ENCODE assay signal across 17 cellular contexts in the genomic region with DNA sequence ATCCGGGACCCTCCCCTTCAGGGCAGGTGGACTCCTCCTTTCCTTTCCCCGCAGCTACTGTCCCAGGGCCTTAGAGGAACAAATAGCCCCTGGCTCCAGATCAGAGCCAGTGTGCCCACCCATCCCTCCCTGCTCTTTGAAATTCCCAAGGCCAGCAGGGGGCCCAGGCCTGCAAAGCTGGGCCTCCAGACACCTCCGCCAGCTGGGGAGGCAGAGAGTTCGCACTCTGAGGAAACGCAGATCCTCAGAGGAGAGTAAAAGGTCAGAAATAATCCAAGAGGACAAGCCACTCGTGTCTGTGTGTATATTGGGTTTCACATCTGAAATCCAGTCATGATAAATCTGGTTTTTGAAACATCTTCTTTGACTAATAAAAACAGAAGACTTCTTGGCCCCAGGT. TPM values are rescaled to one million over a fixed set of nuclear protein-coding genes. Genes with fewer than 3 reads are reported as not detected.
"Had no signal": no experiment of that assay in that cellular context is flagged by ENCODE, and none has a peak within 500 bp of the region (broad histone marks: within the 10 kb centered on the region; RNA-seq: fewer than 3 reads in every experiment).

No MANE protein-coding gene starts in this region.

- H3K27ac Mint-ChIP-seq: activated CD4-positive, alpha-beta T cell treated with anti-CD3 and anti-CD28 coated beads, Interleukin-2, amount 10 ng/mL, durations not matched to agents 7 days and 5 days; activated naive CD8-positive, alpha-beta T cell treated with anti-CD3 and anti-CD28 coated beads, Interleukin-2, amount 10 ng/mL, durations not matched to agents 7 days and 5 days; activated T-helper 1 cell treated with anti-CD3 and anti-CD28 coated beads, Interleukin-12 subunit alpha, Interleukin-12 subunit beta, Interleukin-2, Interleukin-4 antibody, amounts not matched to agents 30 ng/mL and 10 ng/mL and 1 ng/mL, durations not matched to agents 14 hours and 24 hours and 36 hours; dendritic cell treated with granulocyte-macrophage colony-stimulating factor and Interleukin-4, amounts not matched to agents 40 ng/mL and 50 ng/mL, for 4 days had no signal

- H3K4me3 Mint-ChIP-seq: activated CD4-positive, alpha-beta T cell treated with anti-CD3 and anti-CD28 coated beads, Interleukin-2, amount 10 ng/mL, durations not matched to agents 7 days and 5 days; activated naive CD8-positive, alpha-beta T cell treated with anti-CD3 and anti-CD28 coated beads, Interleukin-2, amount 10 ng/mL, durations not matched to agents 7 days and 5 days; activated T-helper 1 cell treated with anti-CD3 and anti-CD28 coated beads, Interleukin-12 subunit alpha, Interleukin-12 subunit beta, Interleukin-2, Interleukin-4 antibody, amounts not matched to agents 30 ng/mL and 10 ng/mL and 1 ng/mL, durations not matched to agents 14 hours and 24 hours and 36 hours; brain; central memory CD8-positive, alpha-beta T cell; dendritic cell treated with granulocyte-macrophage colony-stimulating factor and Interleukin-4, amounts not matched to agents 40 ng/mL and 50 ng/mL, for 4 days had no signal

- H3K9me3 Mint-ChIP-seq: activated CD4-positive, alpha-beta T cell treated with anti-CD3 and anti-CD28 coated beads, Interleukin-2, amount 10 ng/mL, durations not matched to agents 7 days and 5 days; activated naive CD8-positive, alpha-beta T cell treated with anti-CD3 and anti-CD28 coated beads, Interleukin-2, amount 10 ng/mL, durations not matched to agents 7 days and 5 days; activated T-helper 1 cell treated with anti-CD3 and anti-CD28 coated beads, Interleukin-12 subunit alpha, Interleukin-12 subunit beta, Interleukin-2, Interleukin-4 antibody, amounts not matched to agents 30 ng/mL and 10 ng/mL and 1 ng/mL, durations not matched to agents 14 hours and 24 hours and 36 hours; brain; central memory CD8-positive, alpha-beta T cell; dendritic cell treated with granulocyte-macrophage colony-stimulating factor and Interleukin-4, amounts not matched to agents 40 ng/mL and 50 ng/mL, for 4 days had no signal

- H3K27me3 ChIP-seq: transverse colon had no signal

- H3K27me3 Mint-ChIP-seq: activated CD4-positive, alpha-beta T cell treated with anti-CD3 and anti-CD28 coated beads, Interleukin-2, amount 10 ng/mL, durations not matched to agents 7 days and 5 days; activated naive CD8-positive, alpha-beta T cell treated with anti-CD3 and anti-CD28 coated beads, Interleukin-2, amount 10 ng/mL, durations not matched to agents 7 days and 5 days; central memory CD8-positive, alpha-beta T cell; dendritic cell treated with granulocyte-macrophage colony-stimulating factor and Interleukin-4, amounts not matched to agents 40 ng/mL and 50 ng/mL, for 4 days had no signal

- H3K9me3 ChIP-seq: transverse colon had no signal

- H3K36me3 Mint-ChIP-seq: activated naive CD8-positive, alpha-beta T cell treated with anti-CD3 and anti-CD28 coated beads, Interleukin-2, amount 10 ng/mL, durations not matched to agents 7 days and 5 days; brain had no signal

- H3K4me1 ChIP-seq: parathyroid adenoma, transverse colon had no signal

- H3K36me3 ChIP-seq: transverse colon had no signal

- DNase-seq: activated CD4-positive, alpha-beta T cell treated with anti-CD3 and anti-CD28 coated beads, Interleukin-2, amount 10 ng/mL, durations not matched to agents 7 days and 5 days; activated CD8-positive, alpha-beta memory T cell treated with anti-CD3 and anti-CD28 coated beads for 24 hours; activated naive CD8-positive, alpha-beta T cell treated with anti-CD3 and anti-CD28 coated beads, Interleukin-2, amount 10 ng/mL, durations not matched to agents 7 days and 5 days; effector memory CD4-positive, alpha-beta T cell; foreskin melanocyte; left cardiac atrium; stimulated activated CD4-positive, alpha-beta T cell treated with anti-CD3 and anti-CD28 coated beads, Interleukin-2, amount 100 ng/mL, for 48 hours; stimulated activated naive CD4-positive, alpha-beta T cell; substantia nigra; T-helper 2 cell; transverse colon had no signal

- H3K4me1 Mint-ChIP-seq: activated CD4-positive, alpha-beta T cell treated with anti-CD3 and anti-CD28 coated beads, Interleukin-2, amount 10 ng/mL, durations not matched to agents 7 days and 5 days; central memory CD8-positive, alpha-beta T cell had no signal

- ATAC-seq: left cardiac atrium had no signal

- H3K4me3 ChIP-seq: lung, transverse colon had no signal

RNA-seq across cellular contexts. Expression of gene TBX2, which starts 44.7 kb away (rescaled TPM):
- total RNA-seq: activated CD4-positive, alpha-beta T cell treated with anti-CD3 and anti-CD28 coated beads, Interleukin-2, amount 10 ng/mL, durations not matched to agents 7 days and 5 days; activated naive CD8-positive, alpha-beta T cell treated with anti-CD3 and anti-CD28 coated beads, Interleukin-2, amount 10 ng/mL, durations not matched to agents 7 days and 5 days; activated T-helper 1 cell treated with anti-CD3 and anti-CD28 coated beads, Interleukin-12 subunit alpha, Interleukin-12 subunit beta, Interleukin-2, Interleukin-4 antibody, amounts not matched to agents 30 ng/mL and 10 ng/mL and 1 ng/mL, durations not matched to agents 14 hours and 24 hours and 36 hours had no signal
